7 cellular contexts compared by ENCODE assay signal in genomic region chr1:27341525-27342252, GRCh38. TPM values are rescaled to one million over a fixed set of nuclear protein-coding genes. Genes with fewer than 3 reads are reported as not detected.
DNase-seq lines count a peak whose midpoint lies in the region; ATAC-seq and TF ChIP-seq lines count a peak whose summit lies in the region.

TSS of gene SYTL1 (plus strand) at chr1:27342022. CDS start at chr1:27345335, 3,313 bp downstream.

- H3K27ac ChIP-seq in OCI-LY7 (ENCODE audit: low read depth, low read length, poor library complexity, severe bottlenecking) (peak within 1 kb of the TSS; percentile 70), esophagus (ENCODE audit: low read depth in 2 of 2, low read length in 1 of 2) (peak within 1 kb of the TSS; percentile 98 to 99)

- H3K4me1 ChIP-seq in OCI-LY7 (ENCODE audit: insufficient read depth, low read length, poor library complexity, severe bottlenecking) (peaks cover 44% of the 10 kb centered on the region), esophagus (ENCODE audit: control insufficient read depth in 2 of 2, insufficient read depth in 2 of 2, low read length in 1 of 2) (peaks cover 0 to 13% of the 10 kb centered on the region in 2 donors)

- intact Hi-C loops in OCI-LY7 (cut with micrococcal nuclease; ENCODE audit: unreplicated experiment), result loop anchor here (1.0 to 5.0 kb wide), 2 partner anchors 19 to 51 kb away; partner anchors contain the start of genes GPR3 and TMEM222

- peak within 1 kb of the TSS; percentile 76; the same call in 1 of the 2 replicates for H2AFZ ChIP-seq in OCI-LY7 (ENCODE audit: low read length)

- POLR2A ChIA-PET in OCI-LY7 (lab: Charles Lee), result interaction anchor here (0.5 to 2.2 kb wide), 4 partner anchors 14 to 23 kb away, joined by 3 to 8 read pairs (median 3); no protein-coding TSS in a partner anchor

- H3K9me3 ChIP-seq in OCI-LY7 (ENCODE audit: low read length) (no peaks in the 10 kb centered on the region), esophagus (ENCODE audit: control insufficient read depth in 2 of 2, insufficient read depth in 1 of 2, low read depth in 1 of 2, low read length in 1 of 2) (no peaks in the 10 kb centered on the region)

- peaks cover 24% of the 10 kb centered on the region for H3K4me1 Mint-ChIP-seq in neural crest cell

- peaks cover 5% of the 10 kb centered on the region; the same call in 1 of the 2 replicates for H3K79me2 ChIP-seq in OCI-LY7 (ENCODE audit: insufficient read depth, low read depth, low read length)

- H3K27ac Mint-ChIP-seq in neural crest cell (ENCODE audit: unreplicated experiment), result peak within 1 kb of the TSS; percentile 35

- peak; percentile 90 for DNase-seq in OCI-LY7 (ENCODE audit: low spot score)
- peak; percentile 56 for DNase-seq in activated T-cell treated with anti-CD3 and anti-CD28 coated beads for 1 hour (ENCODE audit: low read depth)
- no peak for DNase-seq in neural crest cell (ENCODE audit: low read depth, low spot score)
- DNase-seq in pons (ENCODE audit: low spot score), result no peak

- TF ChIP-seq CTCF in OCI-LY7 (conservative IDR thresholded peaks at IDR 0.05; ENCODE audit: low read length) (no peak; the same call in 1 of the 2 replicates), neural crest cell (conservative IDR thresholded peaks at IDR 0.05) (no peak)

- H3K4me3 ChIP-seq in OCI-LY7 (ENCODE audit: low read depth, low read length, poor library complexity, severe bottlenecking) (peak within 1 kb of the TSS; percentile 81), esophagus (ENCODE audit: low read depth in 1 of 2, low read length in 2 of 2) (peak within 1 kb of the TSS; percentile 84 to 88)

- peak; percentile 39 for ATAC-seq in GM18505 (IDR thresholded peaks at IDR 0.05; ENCODE audit: unreplicated experiment)
- ATAC-seq in HG03442 (IDR thresholded peaks at IDR 0.05; ENCODE audit: unreplicated experiment), result peak; percentile 47

- H3K9me2 ChIP-seq in OCI-LY7 (ENCODE audit: insufficient read depth, low read length), result no peaks in the 10 kb centered on the region

- WGBS in esophagus, 2 donors, result 16 to 20% methylated on average over 21 to 22 of the region's 22 CpGs

- H3K4me3 Mint-ChIP-seq in neural crest cell, result no peak within 1 kb of the TSS

- H3K36me3 ChIP-seq in OCI-LY7 (ENCODE audit: insufficient read depth, low read length) (peaks cover 10% of the 10 kb centered on the region), esophagus (ENCODE audit: control insufficient read depth in 2 of 2, insufficient read depth in 2 of 2, low read length in 1 of 2) (peaks cover 0 to 13% of the 10 kb centered on the region in 2 donors)

- peak within 1 kb of the TSS; percentile 96 for H3K4me2 ChIP-seq in OCI-LY7 (ENCODE audit: low read length)

- CTCF ChIA-PET in OCI-LY7 (lab: Charles Lee; ENCODE audit: unreplicated experiment), result interaction anchor here (0.5 to 1.2 kb wide), 4 partner anchors 15 to 34 kb away, joined by 3 read pairs; no protein-coding TSS in a partner anchor

- H3K9me3 Mint-ChIP-seq in neural crest cell, result no peaks in the 10 kb centered on the region

- peak; percentile 47 for TF ChIP-seq POLR2A in GM18505 (IDR thresholded peaks at IDR 0.05; ENCODE audit: borderline replicate concordance, extremely low read depth, insufficient read depth, insufficient read length)

- no peaks in the 10 kb centered on the region for H3K36me3 Mint-ChIP-seq in neural crest cell (ENCODE audit: low read depth)

- H4K20me1 ChIP-seq in OCI-LY7 (ENCODE audit: insufficient read depth, low read length), result no peaks in the 10 kb centered on the region

- peaks cover 9% of the 10 kb centered on the region for H3K27me3 Mint-ChIP-seq in neural crest cell (ENCODE audit: low read depth)

- no TSS peak for BruUV-seq in OCI-LY7 (replicated peaks; lab: Mats Ljungman, UMichigan)

- H3K27me3 ChIP-seq in esophagus (ENCODE audit: control insufficient read depth in 1 of 2, insufficient read depth in 2 of 2, low read length in 2 of 2), result no peaks in the 10 kb centered on the region

RNA-seq across cellular contexts. Expression of gene SYTL1, which starts in this region (rescaled TPM):
- total RNA-seq in OCI-LY7 (2014; rRNA removed; shearing (Covaris generic)), result 67.9 and 117 TPM in 2 replicates
- total RNA-seq in OCI-LY7 (2022) (81.7 and 91.6 TPM in 2 replicates), neural crest cell (0.72 and 1.4 TPM in 2 replicates)
- 100 to 1,000 TPM; 136 to 302 TPM for polyA plus RNA-seq in esophagus

Comparison
In these comparisons a context has a peak if more than half of its experiments do, and no peak if none do; other contexts are left out.
1. RNA of gene SYTL1 (total RNA-seq): 67.9 to 117 TPM in OCI-LY7; 0.72 to 1.4 TPM in neural crest cell; every median in the first group is over 10 times any median in the second.
2. DNase-seq: peak in OCI-LY7 (single experiment) and activated T-cell treated with anti-CD3 and anti-CD28 coated beads for 1 hour (single experiment); none in neural crest cell (single experiment) and pons (single experiment).